15 cellular contexts compared by ENCODE assay signal in genomic region chr10:28077889-28078288, GRCh38.
A peak's percentile ranks its signal among the peaks of the same experiment; 100 is the strongest.
DNase-seq lines count a peak whose midpoint lies in the region; FAIRE-seq and TF ChIP-seq lines count a peak whose summit lies in the region.
"Had no signal": no experiment of that assay in that cellular context is flagged by ENCODE, and none has a peak within 500 bp of the region (broad histone marks: within the 10 kb centered on the region; RNA-seq: fewer than 3 reads in every experiment).

No MANE protein-coding gene starts in this region.

- FAIRE-seq in D721Med (lab: Jason Lieb, UNC): no peak

- TF ChIP-seq CTCF in D721Med (IDR thresholded peaks at IDR 0.05; ENCODE audit: insufficient read depth, missing control alignments): no peak

- DNase-seq in ELR (ENCODE audit: low read depth) (peak; percentile 84), M059J (ENCODE audit: low read depth) (peak; percentile 83), dedifferentiated amniotic fluid mesenchymal stem cell (ENCODE audit: extremely low spot score) (peak; percentile 17), non-pigmented ciliary epithelial cell (ENCODE audit: low read depth) (peak; percentile 32), NCI-H1092 treated with DMSO at 0.1 percent for 48 hours (lab: John Stamatoyannopoulos, UW) (no peak), medulla oblongata (ENCODE audit: extremely low spot score) (no peak), D721Med (ENCODE audit: insufficient read length, low spot score) (no peak)
- no peak for DNase-seq in stimulated activated CD4-positive, alpha-beta T cell treated with anti-CD3 and anti-CD28 coated beads, Interleukin-1b, Interleukin-23, amount 100 ng/mL, for 48 hours
- DNase-seq: activated CD4-positive, alpha-beta T cell treated with anti-CD3 and anti-CD28 coated beads for 1 hour; activated T-cell treated with anti-CD3 and anti-CD28 coated beads, Interleukin-2, amount 50 U/mL, for 48 hours; body of pancreas; effector memory CD8-positive, alpha-beta T cell; left ventricle myocardium superior; right lobe of liver; SW 1271 had no signal

Comparison
In these comparisons a context has a peak if more than half of its experiments do, and no peak if none do; other contexts are left out.
1. DNase-seq: peak in ELR (single experiment), M059J (single experiment), dedifferentiated amniotic fluid mesenchymal stem cell (single experiment) and non-pigmented ciliary epithelial cell (single experiment); none in stimulated activated CD4-positive, alpha-beta T cell treated with anti-CD3 and anti-CD28 coated beads, Interleukin-1b, Interleukin-23, amount 100 ng/mL, for 48 hours (single experiment), NCI-H1092 treated with DMSO at 0.1 percent for 48 hours (single experiment), medulla oblongata (single experiment) and D721Med (single experiment).